ENCODE assay signal across 1 cellular context in the genomic region with DNA sequence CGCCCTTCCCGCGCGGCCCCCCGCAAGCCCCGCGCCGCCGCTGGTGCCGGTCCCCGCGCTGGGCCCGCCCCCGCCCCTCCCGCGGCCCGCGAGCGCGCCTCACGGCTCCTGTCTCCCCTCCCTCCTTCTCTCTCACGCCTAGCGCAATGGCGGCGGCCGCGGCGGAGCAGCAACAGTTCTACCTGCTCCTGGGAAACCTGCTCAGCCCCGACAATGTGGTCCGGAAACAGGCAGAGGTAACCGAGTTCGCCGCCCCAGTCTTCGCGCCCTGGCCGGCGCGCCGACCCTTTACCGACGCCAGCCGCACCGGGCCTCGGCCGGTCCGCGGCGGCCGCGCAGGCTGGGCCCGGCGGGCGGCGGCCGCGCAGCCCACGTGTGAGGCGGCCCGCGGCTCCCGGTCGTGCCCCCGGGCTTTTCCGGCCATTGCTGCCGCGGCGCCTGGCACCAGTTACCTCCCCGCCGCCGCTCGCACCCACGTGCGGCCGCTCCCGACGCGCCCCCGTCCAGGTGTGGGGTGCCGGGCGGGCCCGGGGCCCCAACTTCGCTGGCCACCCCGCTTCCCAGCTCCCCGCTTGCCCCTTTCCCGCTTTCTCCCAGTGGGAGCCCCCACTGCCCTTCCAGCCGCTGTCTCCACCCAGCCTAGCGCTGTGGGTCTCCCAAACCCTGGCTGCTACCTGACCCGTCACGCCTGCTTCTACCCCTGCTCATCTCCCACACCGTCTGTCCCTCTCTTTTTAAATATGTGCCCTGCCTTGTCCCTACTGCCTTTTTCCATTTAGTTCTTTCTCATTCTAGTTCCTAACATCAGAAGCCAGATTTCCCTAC.
TF ChIP-seq lines count a peak whose summit lies in the region.

No MANE protein-coding gene starts in this region.

TF ChIP-seq in H1, 55 proteins besides CTCF, POLR2A, EP300 and RAD21 (continued from another document):
- TF ChIP-seq CHD1 (IDR thresholded peaks at IDR 0.05; ENCODE audit: low read depth, low read length) (no peak), EGR1 (IDR thresholded peaks at IDR 0.05; ENCODE audit: borderline replicate concordance, low read depth, low read length) (no peak), HDAC2 (IDR thresholded peaks at IDR 0.05; ENCODE audit: borderline replicate concordance in 1 of 2, low read depth in 2 of 2, low read length in 2 of 2) (peak in 1 of 2 experiments; percentile 79; a peak in 1 of 4 replicates), POLR2AphosphoS5 (IDR thresholded peaks at IDR 0.05; ENCODE audit: low read depth, low read length) (peak; percentile 58), BRCA1 (IDR thresholded peaks at IDR 0.05; ENCODE audit: low read depth, low read length) (no peak), SIN3A (conservative IDR thresholded peaks at IDR 0.05 in 1 of 2, IDR thresholded peaks at IDR 0.05 in 1 of 2; ENCODE audit: low read depth in 1 of 2, low read length in 2 of 2) (peak in 1 of 2 experiments; percentile 38; a peak in 1 of 4 replicates), SP4 (IDR thresholded peaks at IDR 0.05; ENCODE audit: low read length) (0 out of 2 replicates have a peak, but pooled peaks have one; percentile 4), NANOG (IDR thresholded peaks at IDR 0.05; ENCODE audit: insufficient read depth, low read depth, low read length, poor library complexity, severe bottlenecking) (no peak), CREB1 (IDR thresholded peaks at IDR 0.05) (no peak), RXRA (IDR thresholded peaks at IDR 0.05; ENCODE audit: insufficient read depth, low read depth, low read length) (no peak), JUN (IDR thresholded peaks at IDR 0.05; ENCODE audit: low read depth, low read length) (no peak), TBP (IDR thresholded peaks at IDR 0.05; ENCODE audit: low read depth, low read length) (peak; percentile 57), BCL11A (IDR thresholded peaks at IDR 0.05; ENCODE audit: low read depth in 2 of 2, low read length in 2 of 2) (no peak), SAP30 (IDR thresholded peaks at IDR 0.05; ENCODE audit: insufficient read depth, insufficient replicate concordance, low read length) (no peak), CTBP2 (IDR thresholded peaks at IDR 0.05; ENCODE audit: borderline replicate concordance, insufficient read depth, insufficient read length, low read length) (no peak), TCF12 (IDR thresholded peaks at IDR 0.05; ENCODE audit: low read depth, low read length) (no peak), TAF7 (optimal IDR thresholded peaks at IDR 0.05; ENCODE audit: borderline replicate concordance, low read depth, low read length) (peak; percentile 55), RBBP5 (IDR thresholded peaks at IDR 0.05; ENCODE audit: borderline replicate concordance, low read depth, low read length) (peak; percentile 72; the same call in 1 of the 2 replicates), SP1 (IDR thresholded peaks at IDR 0.05; ENCODE audit: low read depth, low read length) (no peak), JUND (IDR thresholded peaks at IDR 0.05; ENCODE audit: low read length) (no peak), NRF1 (IDR thresholded peaks at IDR 0.05; ENCODE audit: low read depth, low read length) (no peak), BACH1 (IDR thresholded peaks at IDR 0.05; ENCODE audit: low read length) (no peak), TAF1 (IDR thresholded peaks at IDR 0.05; ENCODE audit: low read depth, low read length) (peak; percentile 89), SIX5 (IDR thresholded peaks at IDR 0.05; ENCODE audit: low read depth, low read length) (no peak), CEBPB (IDR thresholded peaks at IDR 0.05; ENCODE audit: low read depth, low read length) (no peak), PHF8 (conservative IDR thresholded peaks at IDR 0.05; ENCODE audit: low read depth, low read length) (peak; percentile 30; the same call in 1 of the 2 replicates), ASH2L (IDR thresholded peaks at IDR 0.05; ENCODE audit: low read length) (no peak), KDM1A (IDR thresholded peaks at IDR 0.05; ENCODE audit: borderline replicate concordance, low read length) (no peak), SP2 (IDR thresholded peaks at IDR 0.05; ENCODE audit: low read length) (no peak), KDM4A (IDR thresholded peaks at IDR 0.05; ENCODE audit: low read depth, low read length, severe bottlenecking) (peak; percentile 61), SRF (IDR thresholded peaks at IDR 0.05; ENCODE audit: low read depth, low read length) (no peak), MAFK (IDR thresholded peaks at IDR 0.05; ENCODE audit: low read depth, low read length) (no peak)
- TF ChIP-seq, protein P1, sequence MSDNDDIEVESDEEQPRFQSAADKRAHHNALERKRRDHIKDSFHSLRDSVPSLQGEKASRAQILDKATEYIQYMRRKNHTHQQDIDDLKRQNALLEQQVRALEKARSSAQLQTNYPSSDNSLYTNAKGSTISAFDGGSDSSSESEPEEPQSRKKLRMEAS (IDR thresholded peaks at IDR 0.05), result 0 out of 2 replicates have a peak, but pooled peaks have one; percentile 9
- TF ChIP-seq, protein P2, sequence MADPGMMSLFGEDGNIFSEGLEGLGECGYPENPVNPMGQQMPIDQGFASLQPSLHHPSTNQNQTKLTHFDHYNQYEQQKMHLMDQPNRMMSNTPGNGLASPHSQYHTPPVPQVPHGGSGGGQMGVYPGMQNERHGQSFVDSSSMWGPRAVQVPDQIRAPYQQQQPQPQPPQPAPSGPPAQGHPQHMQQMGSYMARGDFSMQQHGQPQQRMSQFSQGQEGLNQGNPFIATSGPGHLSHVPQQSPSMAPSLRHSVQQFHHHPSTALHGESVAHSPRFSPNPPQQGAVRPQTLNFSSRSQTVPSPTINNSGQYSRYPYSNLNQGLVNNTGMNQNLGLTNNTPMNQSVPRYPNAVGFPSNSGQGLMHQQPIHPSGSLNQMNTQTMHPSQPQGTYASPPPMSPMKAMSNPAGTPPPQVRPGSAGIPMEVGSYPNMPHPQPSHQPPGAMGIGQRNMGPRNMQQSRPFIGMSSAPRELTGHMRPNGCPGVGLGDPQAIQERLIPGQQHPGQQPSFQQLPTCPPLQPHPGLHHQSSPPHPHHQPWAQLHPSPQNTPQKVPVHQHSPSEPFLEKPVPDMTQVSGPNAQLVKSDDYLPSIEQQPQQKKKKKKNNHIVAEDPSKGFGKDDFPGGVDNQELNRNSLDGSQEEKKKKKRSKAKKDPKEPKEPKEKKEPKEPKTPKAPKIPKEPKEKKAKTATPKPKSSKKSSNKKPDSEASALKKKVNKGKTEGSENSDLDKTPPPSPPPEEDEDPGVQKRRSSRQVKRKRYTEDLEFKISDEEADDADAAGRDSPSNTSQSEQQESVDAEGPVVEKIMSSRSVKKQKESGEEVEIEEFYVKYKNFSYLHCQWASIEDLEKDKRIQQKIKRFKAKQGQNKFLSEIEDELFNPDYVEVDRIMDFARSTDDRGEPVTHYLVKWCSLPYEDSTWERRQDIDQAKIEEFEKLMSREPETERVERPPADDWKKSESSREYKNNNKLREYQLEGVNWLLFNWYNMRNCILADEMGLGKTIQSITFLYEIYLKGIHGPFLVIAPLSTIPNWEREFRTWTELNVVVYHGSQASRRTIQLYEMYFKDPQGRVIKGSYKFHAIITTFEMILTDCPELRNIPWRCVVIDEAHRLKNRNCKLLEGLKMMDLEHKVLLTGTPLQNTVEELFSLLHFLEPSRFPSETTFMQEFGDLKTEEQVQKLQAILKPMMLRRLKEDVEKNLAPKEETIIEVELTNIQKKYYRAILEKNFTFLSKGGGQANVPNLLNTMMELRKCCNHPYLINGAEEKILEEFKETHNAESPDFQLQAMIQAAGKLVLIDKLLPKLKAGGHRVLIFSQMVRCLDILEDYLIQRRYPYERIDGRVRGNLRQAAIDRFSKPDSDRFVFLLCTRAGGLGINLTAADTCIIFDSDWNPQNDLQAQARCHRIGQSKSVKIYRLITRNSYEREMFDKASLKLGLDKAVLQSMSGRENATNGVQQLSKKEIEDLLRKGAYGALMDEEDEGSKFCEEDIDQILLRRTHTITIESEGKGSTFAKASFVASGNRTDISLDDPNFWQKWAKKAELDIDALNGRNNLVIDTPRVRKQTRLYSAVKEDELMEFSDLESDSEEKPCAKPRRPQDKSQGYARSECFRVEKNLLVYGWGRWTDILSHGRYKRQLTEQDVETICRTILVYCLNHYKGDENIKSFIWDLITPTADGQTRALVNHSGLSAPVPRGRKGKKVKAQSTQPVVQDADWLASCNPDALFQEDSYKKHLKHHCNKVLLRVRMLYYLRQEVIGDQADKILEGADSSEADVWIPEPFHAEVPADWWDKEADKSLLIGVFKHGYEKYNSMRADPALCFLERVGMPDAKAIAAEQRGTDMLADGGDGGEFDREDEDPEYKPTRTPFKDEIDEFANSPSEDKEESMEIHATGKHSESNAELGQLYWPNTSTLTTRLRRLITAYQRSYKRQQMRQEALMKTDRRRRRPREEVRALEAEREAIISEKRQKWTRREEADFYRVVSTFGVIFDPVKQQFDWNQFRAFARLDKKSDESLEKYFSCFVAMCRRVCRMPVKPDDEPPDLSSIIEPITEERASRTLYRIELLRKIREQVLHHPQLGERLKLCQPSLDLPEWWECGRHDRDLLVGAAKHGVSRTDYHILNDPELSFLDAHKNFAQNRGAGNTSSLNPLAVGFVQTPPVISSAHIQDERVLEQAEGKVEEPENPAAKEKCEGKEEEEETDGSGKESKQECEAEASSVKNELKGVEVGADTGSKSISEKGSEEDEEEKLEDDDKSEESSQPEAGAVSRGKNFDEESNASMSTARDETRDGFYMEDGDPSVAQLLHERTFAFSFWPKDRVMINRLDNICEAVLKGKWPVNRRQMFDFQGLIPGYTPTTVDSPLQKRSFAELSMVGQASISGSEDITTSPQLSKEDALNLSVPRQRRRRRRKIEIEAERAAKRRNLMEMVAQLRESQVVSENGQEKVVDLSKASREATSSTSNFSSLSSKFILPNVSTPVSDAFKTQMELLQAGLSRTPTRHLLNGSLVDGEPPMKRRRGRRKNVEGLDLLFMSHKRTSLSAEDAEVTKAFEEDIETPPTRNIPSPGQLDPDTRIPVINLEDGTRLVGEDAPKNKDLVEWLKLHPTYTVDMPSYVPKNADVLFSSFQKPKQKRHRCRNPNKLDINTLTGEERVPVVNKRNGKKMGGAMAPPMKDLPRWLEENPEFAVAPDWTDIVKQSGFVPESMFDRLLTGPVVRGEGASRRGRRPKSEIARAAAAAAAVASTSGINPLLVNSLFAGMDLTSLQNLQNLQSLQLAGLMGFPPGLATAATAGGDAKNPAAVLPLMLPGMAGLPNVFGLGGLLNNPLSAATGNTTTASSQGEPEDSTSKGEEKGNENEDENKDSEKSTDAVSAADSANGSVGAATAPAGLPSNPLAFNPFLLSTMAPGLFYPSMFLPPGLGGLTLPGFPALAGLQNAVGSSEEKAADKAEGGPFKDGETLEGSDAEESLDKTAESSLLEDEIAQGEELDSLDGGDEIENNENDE (IDR thresholded peaks at IDR 0.05; ENCODE audit: insufficient replicate concordance, low read length), result no peak
- TF ChIP-seq, protein P3, sequence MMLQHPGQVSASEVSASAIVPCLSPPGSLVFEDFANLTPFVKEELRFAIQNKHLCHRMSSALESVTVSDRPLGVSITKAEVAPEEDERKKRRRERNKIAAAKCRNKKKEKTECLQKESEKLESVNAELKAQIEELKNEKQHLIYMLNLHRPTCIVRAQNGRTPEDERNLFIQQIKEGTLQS (IDR thresholded peaks at IDR 0.05; ENCODE audit: insufficient read depth, low read depth, low read length), result no peak
